In the genomic region with DNA sequence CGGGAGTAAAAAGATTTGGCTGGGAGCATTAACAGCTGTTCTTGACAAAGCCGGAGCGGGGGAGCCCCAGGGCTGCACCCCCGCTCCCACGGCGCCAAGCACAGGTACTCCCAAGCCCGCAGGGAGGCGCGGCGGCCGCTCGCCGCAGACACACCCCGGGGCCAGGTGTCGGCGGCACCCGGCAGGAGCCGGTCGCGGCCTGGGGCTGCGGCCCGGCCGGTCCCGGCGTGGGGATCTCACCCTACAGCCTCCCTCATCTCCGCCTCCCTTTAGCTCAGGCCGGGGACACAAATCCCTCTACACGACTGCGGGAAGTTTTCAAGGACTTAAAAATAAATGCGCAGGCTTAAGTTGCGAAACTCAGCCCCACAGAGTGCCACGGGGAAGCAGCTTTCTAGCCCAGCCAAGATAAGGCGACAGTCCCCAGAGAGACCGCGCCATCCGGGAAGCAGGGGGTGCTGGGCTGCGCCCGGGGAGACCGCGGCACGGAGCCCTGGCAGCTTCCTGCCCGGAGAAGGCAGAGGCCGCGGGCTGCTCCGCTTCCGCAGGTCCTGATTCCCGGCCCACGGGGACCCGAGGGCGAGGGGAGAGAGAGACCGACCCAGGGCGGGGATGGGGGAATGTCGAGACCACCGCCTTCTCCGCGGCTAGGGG, we compare ENCODE assay signal across 8 cellular contexts. TPM values are rescaled to one million over a fixed set of nuclear protein-coding genes. Genes with fewer than 3 reads are reported as not detected.
DNase-seq lines count a peak whose midpoint lies in the region; ATAC-seq and TF ChIP-seq lines count a peak whose summit lies in the region.

No MANE protein-coding gene starts in this region.

- H4K20me1 ChIP-seq in Loucy (ENCODE audit: insufficient read depth, low read length, poor library complexity, severe bottlenecking) = no peaks in the 10 kb centered on the region

- CTCF ChIA-PET in activated naive CD4-positive, alpha-beta T cell treated with anti-CD3 and anti-CD28 coated beads for 36 hours (lab: Charles Lee) = interaction anchor here (0.6 kb wide), 1 partner anchor 260 kb away, joined by 7 read pairs; the partner anchor contains the start of gene CBR4
- CTCF ChIA-PET in WTC11 (lab: Charles Lee) = interaction anchor here (1.0 to 1.3 kb wide), 2 partner anchors 10 to 41 kb away, joined by 3 read pairs; no protein-coding TSS in a partner anchor

- H3K27me3 ChIP-seq in HAP-1 (ENCODE audit: low read depth) = no peaks in the 10 kb centered on the region
- H3K27me3 ChIP-seq in Loucy (ENCODE audit: insufficient read depth, low read length, poor library complexity, severe bottlenecking) = no peaks in the 10 kb centered on the region

- no peaks in the 10 kb centered on the region for H3K9me2 ChIP-seq in Loucy (replicated peaks; ENCODE audit: low read depth, low read length)

- H3K9me3 Mint-ChIP-seq in activated naive CD4-positive, alpha-beta T cell treated with anti-CD3 and anti-CD28 coated beads for 36 hours = no peaks in the 10 kb centered on the region
- no peaks in the 10 kb centered on the region for H3K9me3 Mint-ChIP-seq in WTC11

- H3K9me3 ChIP-seq in HAP-1 (no peaks in the 10 kb centered on the region), Loucy (ENCODE audit: insufficient read depth, low read depth, low read length) (no peaks in the 10 kb centered on the region)

- peaks cover 51% of the 10 kb centered on the region for H3K27me3 Mint-ChIP-seq in activated naive CD4-positive, alpha-beta T cell treated with anti-CD3 and anti-CD28 coated beads for 36 hours (ENCODE audit: low read depth)
- peaks cover 10% of the 10 kb centered on the region for H3K27me3 Mint-ChIP-seq in WTC11 (ENCODE audit: low read depth)

- H3K79me2 ChIP-seq in Loucy (ENCODE audit: insufficient read depth, low read length) = peaks cover 36% of the 10 kb centered on the region

- ATAC-seq in WTC11 = peak; percentile 32

- no peak overlapping the region for H3K27ac Mint-ChIP-seq in activated naive CD4-positive, alpha-beta T cell treated with anti-CD3 and anti-CD28 coated beads for 36 hours
- no peak overlapping the region for H3K27ac Mint-ChIP-seq in WTC11

- H3K4me1 ChIP-seq in HAP-1 (peaks cover 30% of the 10 kb centered on the region), Loucy (ENCODE audit: insufficient read depth, low read length, poor library complexity, severe bottlenecking) (peaks cover 49% of the 10 kb centered on the region)

- peak overlapping the region; percentile 77 for H3K4me3 Mint-ChIP-seq in activated naive CD4-positive, alpha-beta T cell treated with anti-CD3 and anti-CD28 coated beads for 36 hours
- H3K4me3 Mint-ChIP-seq in WTC11 = peak overlapping the region; percentile 86

- H3K4me3 ChIP-seq in HAP-1 = peak overlapping the region; percentile 87
- peak overlapping the region; percentile 78 for H3K4me3 ChIP-seq in Loucy (ENCODE audit: low read length, poor library complexity, severe bottlenecking)

- H2AFZ ChIP-seq in Loucy (ENCODE audit: low read length) = peak overlapping the region; percentile 98

- intact Hi-C loops in activated naive CD4-positive, alpha-beta T cell treated with anti-CD3 and anti-CD28 coated beads for 36 hours (cut with micrococcal nuclease) = loop anchor here (1.0 to 10.0 kb wide), 5 partner anchors 147 to 348 kb away; partner anchors contain the start of gene CBR4

- H3K4me1 Mint-ChIP-seq in activated naive CD4-positive, alpha-beta T cell treated with anti-CD3 and anti-CD28 coated beads for 36 hours (ENCODE audit: low read depth) = peaks cover 3% of the 10 kb centered on the region
- H3K4me1 Mint-ChIP-seq in WTC11 = peaks cover 49% of the 10 kb centered on the region

- TF ChIP-seq CTCF in Loucy (conservative IDR thresholded peaks at IDR 0.05; ENCODE audit: low read length) (peak; percentile 22; the same call in 1 of the 2 replicates), WTC11 (IDR thresholded peaks at IDR 0.05) (no peak)

- H3K9ac ChIP-seq in Loucy (ENCODE audit: low read depth, low read length, poor library complexity, severe bottlenecking) = peak overlapping the region; percentile 75

- in situ Hi-C loops in HAP-1 (cut with MboI; ENCODE audit: low sequenced_read_pairs) = no loop called here

- H3F3A ChIP-seq in Loucy (ENCODE audit: low read depth) = peaks cover 3% of the 10 kb centered on the region; the same call in 1 of the 2 replicates

- H3K4me2 ChIP-seq in Loucy (ENCODE audit: low read depth, low read length, poor library complexity, severe bottlenecking) = peak overlapping the region; percentile 88

- DNase-seq in activated naive CD4-positive, alpha-beta T cell treated with anti-CD3 and anti-CD28 coated beads for 36 hours = peak; percentile 36
- no peak for DNase-seq in activated naive CD4-positive, alpha-beta T cell treated with Interleukin-2 at 50 U/mL for 16 hours
- peak; percentile 38 to 64 for DNase-seq in HAP-1 (ENCODE audit: low spot score in 2 of 2)
- peak; percentile 59 for DNase-seq in WTC11 (ENCODE audit: low spot score)
- peak; percentile 55 for DNase-seq in fibroblast of gingiva (ENCODE audit: low read depth)
- DNase-seq in myocyte (ENCODE audit: low read depth) = peak; percentile 65
- peak; percentile 58 for DNase-seq in ureter (ENCODE audit: low spot score)

- POLR2A ChIA-PET in WTC11 (lab: Charles Lee) = interaction anchor here (0.6 to 1.6 kb wide), 3 partner anchors 10 to 260 kb away, joined by 3 to 9 read pairs (median 3); partner anchors contain the start of gene CBR4

- no peaks in the 10 kb centered on the region for H3K36me3 Mint-ChIP-seq in activated naive CD4-positive, alpha-beta T cell treated with anti-CD3 and anti-CD28 coated beads for 36 hours (ENCODE audit: low read depth)
- H3K36me3 Mint-ChIP-seq in WTC11 = 0 out of 2 replicates have a peak, but pooled peaks cover 2% of the 10 kb centered on the region

- 0 out of 2 replicates have a peak, but pooled peaks cover 3% of the 10 kb centered on the region for H3K36me3 ChIP-seq in HAP-1 (replicated peaks)
- H3K36me3 ChIP-seq in Loucy (ENCODE audit: insufficient read depth, low read length) = no peaks in the 10 kb centered on the region

TF ChIP-seq in WTC11, 78 proteins besides CTCF, POLR2A, EP300 and RAD21 (continues in another document):
- TF ChIP-seq E2F5 (CRISPR knock-in tag; IDR thresholded peaks at IDR 0.05) (no peak), ZNF425 (CRISPR knock-in tag; conservative IDR thresholded peaks at IDR 0.05) (no peak), ZNF232 (CRISPR knock-in tag; IDR thresholded peaks at IDR 0.05) (no peak), FOXP1 (CRISPR knock-in tag; IDR thresholded peaks at IDR 0.05; ENCODE audit: borderline replicate concordance) (no peak), GTF2I (CRISPR knock-in tag; conservative IDR thresholded peaks at IDR 0.05) (no peak), NFE2L1 (CRISPR knock-in tag; IDR thresholded peaks at IDR 0.05) (no peak), ZNF219 (CRISPR knock-in tag; IDR thresholded peaks at IDR 0.05; ENCODE audit: borderline replicate concordance) (no peak), ZNF396 (CRISPR knock-in tag; IDR thresholded peaks at IDR 0.05; ENCODE audit: borderline replicate concordance) (no peak), NFATC4 (CRISPR knock-in tag; IDR thresholded peaks at IDR 0.05) (no peak)
- TF ChIP-seq, protein P1, sequence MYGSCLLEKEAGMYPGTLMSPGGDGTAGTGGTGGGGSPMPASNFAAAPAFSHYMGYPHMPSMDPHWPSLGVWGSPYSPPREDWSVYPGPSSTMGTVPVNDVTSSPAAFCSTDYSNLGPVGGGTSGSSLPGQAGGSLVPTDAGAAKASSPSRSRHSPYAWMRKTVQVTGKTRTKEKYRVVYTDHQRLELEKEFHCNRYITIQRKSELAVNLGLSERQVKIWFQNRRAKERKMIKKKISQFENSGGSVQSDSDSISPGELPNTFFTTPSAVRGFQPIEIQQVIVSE (CRISPR knock-in tag; IDR thresholded peaks at IDR 0.05; ENCODE audit: borderline replicate concordance) = no peak

RNA-seq across cellular contexts. Expression of gene SH3RF1, which starts 0.5 kb away (rescaled TPM):
- total RNA-seq in activated naive CD4-positive, alpha-beta T cell treated with anti-CD3 and anti-CD28 coated beads for 36 hours = under 1 TPM; 0.22 to 0.55 TPM
- total RNA-seq in WTC11 (2021) (11.1 to 16.6 TPM (median 13.2 TPM) in 3 replicates), myocyte (6.9 and 15.1 TPM in 2 replicates), ureter (33.2 TPM)
- 10.2 TPM for polyA plus RNA-seq in myocyte (2012)
